In the genomic region with DNA sequence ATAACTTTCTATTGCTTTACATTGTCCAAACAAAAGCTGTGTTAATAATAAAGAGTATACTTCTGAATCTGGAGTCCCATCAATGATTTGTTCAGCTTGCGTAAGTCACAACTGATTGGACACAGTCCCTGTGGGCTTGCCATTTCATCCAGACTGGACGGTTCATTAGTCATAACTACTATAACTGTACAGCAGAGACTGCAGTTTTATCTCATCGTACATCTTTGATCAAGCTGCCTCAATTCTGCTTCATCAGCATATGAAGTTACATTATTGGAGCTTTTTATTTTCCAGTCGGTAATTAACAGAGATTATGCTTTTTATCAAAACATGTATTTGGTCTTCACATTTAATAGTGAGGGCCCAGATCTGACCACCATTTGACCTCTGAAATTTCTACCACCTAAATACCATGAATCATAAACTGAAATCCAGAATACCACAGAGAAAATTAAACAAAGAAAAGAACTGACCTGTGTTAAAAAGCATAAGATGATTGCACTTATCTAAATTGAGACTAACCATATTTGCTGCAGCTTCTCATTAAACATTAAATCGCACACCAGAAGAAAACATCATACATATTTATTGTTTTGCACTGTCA, we compare ENCODE assay signal across 13 cellular contexts. TPM values are rescaled to one million over a fixed set of nuclear protein-coding genes. Genes with fewer than 3 reads are reported as not detected.
DNase-seq lines count a peak whose midpoint lies in the region; ATAC-seq and TF ChIP-seq lines count a peak whose summit lies in the region.
"Had no signal": no experiment of that assay in that cellular context is flagged by ENCODE, and none has a peak within 500 bp of the region (broad histone marks: within the 10 kb centered on the region; RNA-seq: fewer than 3 reads in every experiment).

No MANE protein-coding gene starts in this region.

- POLR2A ChIA-PET in activated CD8-positive, alpha-beta T cell treated with anti-CD3 and anti-CD28 coated beads for 36 hours (lab: Charles Lee) = no interaction called here

- no peaks in the 10 kb centered on the region for H3K27me3 Mint-ChIP-seq in nephron (ENCODE audit: low read depth)
- H3K27me3 Mint-ChIP-seq in T-helper 2 cell treated with Interferon-gamma antibody and Interleukin-4, amounts not matched to agents 5 μg/mL and 100 μg/mL, for 36 hours (ENCODE audit: low read depth) = no peaks in the 10 kb centered on the region
- H3K27me3 Mint-ChIP-seq in activated CD8-positive, alpha-beta T cell treated with anti-CD3 and anti-CD28 coated beads for 36 hours = no peaks in the 10 kb centered on the region
- H3K27me3 Mint-ChIP-seq in endodermal cell (ENCODE audit: insufficient read depth) = no peaks in the 10 kb centered on the region

- H3K27me3 ChIP-seq in endodermal cell (ENCODE audit: control insufficient read depth, insufficient read depth, low read length, poor library complexity, severe bottlenecking) = no peaks in the 10 kb centered on the region

- H3K9ac ChIP-seq in endodermal cell (ENCODE audit: extremely low read depth, low read length, poor library complexity, severe bottlenecking) = no peak overlapping the region

- H3K4me1 Mint-ChIP-seq in nephron (peaks cover 5% of the 10 kb centered on the region), endodermal cell (peaks cover 7% of the 10 kb centered on the region)
- H3K4me1 Mint-ChIP-seq in T-helper 2 cell treated with Interferon-gamma antibody and Interleukin-4, amounts not matched to agents 5 μg/mL and 100 μg/mL, for 36 hours (ENCODE audit: low read depth) = peaks cover 4% of the 10 kb centered on the region
- peaks cover 11% of the 10 kb centered on the region for H3K4me1 Mint-ChIP-seq in activated CD8-positive, alpha-beta T cell treated with anti-CD3 and anti-CD28 coated beads for 36 hours (ENCODE audit: low read depth)

- WGBS in endodermal cell (ENCODE audit: insufficient coverage in 1 of 2, insufficient read length in 1 of 2), 2 experiments = 92 to 96% methylated on average over 4 to 5 of the region's 5 CpGs

- in situ Hi-C loops in Caki2 (cut with HindIII; ENCODE audit: low pct_unique_long_range_greater_than_20kb, low sequenced_read_pairs) = no loop called here

- H3K9me3 Mint-ChIP-seq in nephron = peaks cover 2% of the 10 kb centered on the region
- peaks cover 3% of the 10 kb centered on the region for H3K9me3 Mint-ChIP-seq in T-helper 2 cell treated with Interferon-gamma antibody and Interleukin-4, amounts not matched to agents 5 μg/mL and 100 μg/mL, for 36 hours
- H3K9me3 Mint-ChIP-seq in activated CD8-positive, alpha-beta T cell treated with anti-CD3 and anti-CD28 coated beads for 36 hours = peaks cover 3% of the 10 kb centered on the region
- peaks cover 7% of the 10 kb centered on the region for H3K9me3 Mint-ChIP-seq in endodermal cell

- CTCF ChIA-PET in activated CD8-positive, alpha-beta T cell treated with anti-CD3 and anti-CD28 coated beads for 36 hours (lab: Charles Lee) = no interaction called here

- intact Hi-C loops in activated CD8-positive, alpha-beta T cell treated with anti-CD3 and anti-CD28 coated beads for 36 hours (cut with micrococcal nuclease) = no loop called here

- H3K36me3 Mint-ChIP-seq in nephron (ENCODE audit: low read depth) = peaks cover 11% of the 10 kb centered on the region
- H3K36me3 Mint-ChIP-seq in T-helper 2 cell treated with Interferon-gamma antibody and Interleukin-4, amounts not matched to agents 5 μg/mL and 100 μg/mL, for 36 hours (ENCODE audit: low read depth) = peaks cover 3% of the 10 kb centered on the region
- peaks cover 17% of the 10 kb centered on the region for H3K36me3 Mint-ChIP-seq in activated CD8-positive, alpha-beta T cell treated with anti-CD3 and anti-CD28 coated beads for 36 hours (ENCODE audit: low read depth)
- H3K36me3 Mint-ChIP-seq in endodermal cell (ENCODE audit: low read depth) = peaks cover 8% of the 10 kb centered on the region
- H3K36me3 Mint-ChIP-seq: natural killer cell had no signal

- H3K27ac Mint-ChIP-seq in nephron (peak overlapping the region; percentile 1 to 39 (median 4)), endodermal cell (no peak overlapping the region)
- H3K27ac Mint-ChIP-seq in T-helper 2 cell treated with Interferon-gamma antibody and Interleukin-4, amounts not matched to agents 5 μg/mL and 100 μg/mL, for 36 hours = no peak overlapping the region
- no peak overlapping the region for H3K27ac Mint-ChIP-seq in activated CD8-positive, alpha-beta T cell treated with anti-CD3 and anti-CD28 coated beads for 36 hours
- H3K27ac Mint-ChIP-seq: activated CD8-positive, alpha-beta T cell treated with anti-CD3 and anti-CD28 coated beads, Interleukin-2, amount 10 ng/mL, durations not matched to agents 7 days and 5 days; CD8-positive, alpha-beta T cell; natural killer cell had no signal

- no peak for TF ChIP-seq CTCF in cardiac fibroblast (IDR thresholded peaks at IDR 0.05; ENCODE audit: low read depth, low read length)
- TF ChIP-seq CTCF in nephron (IDR thresholded peaks at IDR 0.05; ENCODE audit: unreplicated experiment in 3 of 3) = no peak
- no peak for TF ChIP-seq CTCF in activated CD8-positive, alpha-beta T cell treated with anti-CD3 and anti-CD28 coated beads for 36 hours (IDR thresholded peaks at IDR 0.05)
- no peak for TF ChIP-seq CTCF in endodermal cell (conservative IDR thresholded peaks at IDR 0.05)

- peaks cover 17% of the 10 kb centered on the region for H3K36me3 ChIP-seq in endodermal cell (ENCODE audit: control insufficient read depth, insufficient read depth, low read length)

- H3K4me3 Mint-ChIP-seq in nephron (no peak overlapping the region), endodermal cell (no peak overlapping the region)
- no peak overlapping the region for H3K4me3 Mint-ChIP-seq in T-helper 2 cell treated with Interferon-gamma antibody and Interleukin-4, amounts not matched to agents 5 μg/mL and 100 μg/mL, for 36 hours
- H3K4me3 Mint-ChIP-seq in activated CD8-positive, alpha-beta T cell treated with anti-CD3 and anti-CD28 coated beads for 36 hours = no peak overlapping the region
- H3K4me3 Mint-ChIP-seq: activated CD8-positive, alpha-beta T cell treated with anti-CD3 and anti-CD28 coated beads, Interleukin-2, amount 10 ng/mL, durations not matched to agents 7 days and 5 days; CD8-positive, alpha-beta T cell; natural killer cell had no signal

- DNase-seq in Caki2 (ENCODE audit: low read depth) (peak; percentile 78), M059J (ENCODE audit: low read depth) (peak; percentile 77), cardiac fibroblast (ENCODE audit: low read depth in 2 of 2) (peak; percentile 18 to 82), anterior cingulate cortex (lab: John Stamatoyannopoulos, UW) (no peak), endodermal cell (no peak)
- DNase-seq in T-helper 2 cell treated with Interferon-gamma antibody and Interleukin-4, amounts not matched to agents 5 μg/mL and 100 μg/mL, for 36 hours (ENCODE audit: low spot score) = no peak
- DNase-seq in activated CD8-positive, alpha-beta T cell treated with anti-CD3 and anti-CD28 coated beads for 36 hours = no peak
- DNase-seq: activated CD8-positive, alpha-beta T cell treated with anti-CD3 and anti-CD28 coated beads, Interleukin-2, amount 10 ng/mL, durations not matched to agents 7 days and 5 days; CD8-positive, alpha-beta T cell; natural killer cell; T-helper 9 cell had no signal

- H3K4me3 ChIP-seq in cardiac fibroblast (replicated peaks in 1 of 2; ENCODE audit: low read depth in 2 of 2, low read length in 2 of 2) = no peak overlapping the region
- no peak overlapping the region for H3K4me3 ChIP-seq in endodermal cell (ENCODE audit: low read length)

- H3K9me3 ChIP-seq in endodermal cell (ENCODE audit: control insufficient read depth, low read length) = peaks cover 6% of the 10 kb centered on the region

- no peak for ATAC-seq in activated CD8-positive, alpha-beta T cell treated with anti-CD3 and anti-CD28 coated beads for 36 hours
- ATAC-seq: activated CD8-positive, alpha-beta T cell treated with anti-CD3 and anti-CD28 coated beads, Interleukin-2, amount 10 ng/mL, durations not matched to agents 7 days and 5 days; CD8-positive, alpha-beta T cell; natural killer cell had no signal

- H3K27ac ChIP-seq in endodermal cell (ENCODE audit: low read depth, low read length) = no peak overlapping the region

- no peaks in the 10 kb centered on the region for H3K4me1 ChIP-seq in endodermal cell (ENCODE audit: control insufficient read depth, insufficient read depth, low read length)

RNA-seq across cellular contexts. Expression of a gene that starts 12.5 kb away (rescaled TPM):
- total RNA-seq in Caki2 (2014; rRNA removed; shearing (Covaris generic); ENCODE audit: low replicate concordance) = not detected in 2 replicates
- total RNA-seq in M059J (2014; rRNA removed; shearing (Covaris generic)) = 4.4 and 5.3 TPM in 2 replicates
- total RNA-seq in activated CD8-positive, alpha-beta T cell treated with anti-CD3 and anti-CD28 coated beads for 36 hours = not detected
- total RNA-seq in endodermal cell = not detected
- 12.6 TPM for polyA plus RNA-seq in endodermal cell (2013, experiment 1 of 2)
- polyA plus RNA-seq in endodermal cell (2013, experiment 2 of 2) = 11.1 TPM
- total RNA-seq: activated CD8-positive, alpha-beta T cell treated with anti-CD3 and anti-CD28 coated beads, Interleukin-2, amount 10 ng/mL, durations not matched to agents 7 days and 5 days; CD8-positive, alpha-beta T cell; natural killer cell; subcutaneous adipose tissue had no signal

Comparison
In these comparisons a context has a peak if more than half of its experiments do, and no peak if none do; other contexts are left out.
1. DNase-seq: peak in Caki2 (single experiment), M059J (single experiment) and cardiac fibroblast (2 of 2); none in anterior cingulate cortex (0 of 58), T-helper 2 cell treated with Interferon-gamma antibody and Interleukin-4, amounts not matched to agents 5 μg/mL and 100 μg/mL, for 36 hours (single experiment), activated CD8-positive, alpha-beta T cell treated with anti-CD3 and anti-CD28 coated beads for 36 hours (single experiment) and endodermal cell (single experiment).
2. H3K27ac Mint-ChIP-seq: peak in nephron (3 of 3); none in T-helper 2 cell treated with Interferon-gamma antibody and Interleukin-4, amounts not matched to agents 5 μg/mL and 100 μg/mL, for 36 hours (single experiment), activated CD8-positive, alpha-beta T cell treated with anti-CD3 and anti-CD28 coated beads for 36 hours (single experiment) and endodermal cell (single experiment).